In genomic region chr4:41539711-41540110, GRCh38 we compare ENCODE assay signal across 21 cellular contexts. TPM values are rescaled to one million over a fixed set of nuclear protein-coding genes. Genes with fewer than 3 reads are reported as not detected.
DNase-seq lines count a peak whose midpoint lies in the region; ATAC-seq and TF ChIP-seq lines count a peak whose summit lies in the region.
"Had no signal": no experiment of that assay in that cellular context is flagged by ENCODE, and none has a peak within 500 bp of the region (broad histone marks: within the 10 kb centered on the region; RNA-seq: fewer than 3 reads in every experiment).

No MANE protein-coding gene starts in this region.

- ATAC-seq in lower lobe of right lung: no peak
- no peak for ATAC-seq in GM19395 (IDR thresholded peaks at IDR 0.05; ENCODE audit: unreplicated experiment)
- ATAC-seq: activated T-cell treated with anti-CD3 and anti-CD28 coated beads, Interleukin-2, amount 50 U/mL, for 72 hours; naive thymus-derived CD8-positive, alpha-beta T cell had no signal

- peak overlapping the region; percentile 38 for H3K27ac ChIP-seq in VCaP
- H3K27ac ChIP-seq in lower lobe of right lung: peak overlapping the region; percentile 72
- H3K27ac ChIP-seq in subcutaneous abdominal adipose tissue (ENCODE audit: low read depth, low read length): peak overlapping the region; percentile 39
- H3K27ac ChIP-seq: BLaER1 treated with 17β-estradiol and CSF1 and Interleukin-3, amounts not matched to agents 10 nM and 100 nM; HL-60 had no signal

- peak overlapping the region in 1 of 5 donors; percentile 40 for H3K9ac ChIP-seq in subcutaneous abdominal adipose tissue (ENCODE audit: low read length in 5 of 5)
- H3K9ac ChIP-seq: BLaER1 treated with 17β-estradiol and CSF1 and Interleukin-3, amounts not matched to agents 10 nM and 100 nM had no signal

- H3K36me3 ChIP-seq in lower lobe of right lung (no peaks in the 10 kb centered on the region), subcutaneous abdominal adipose tissue (ENCODE audit: control insufficient read depth in 5 of 5, insufficient read depth in 5 of 5, low read length in 5 of 5) (no peaks in the 10 kb centered on the region)
- H3K36me3 ChIP-seq: BLaER1 treated with 17β-estradiol and CSF1 and Interleukin-3, amounts not matched to agents 10 nM and 100 nM; HAP-1 had no signal

- DNase-seq in EH (ENCODE audit: low read depth) (peak; percentile 14), lower lobe of right lung (no peak), RPMI8226 (no peak), NCI-H1694 (lab: John Stamatoyannopoulos, UW) (no peak)
- DNase-seq: activated CD4-positive, alpha-beta T cell treated with anti-CD3 and anti-CD28 coated beads, Interleukin-2, amount 10 ng/mL, durations not matched to agents 24 days and 14 days; activated naive CD4-positive, alpha-beta T cell treated with anti-CD3 and anti-CD28 coated beads, Interleukin-2, amount 10 ng/mL, durations not matched to agents 7 days and 5 days; activated T-cell treated with anti-CD3 and anti-CD28 coated beads, Interleukin-2, amount 50 U/mL, for 72 hours; central memory CD4-positive, alpha-beta T cell; glutamatergic neuron; naive thymus-derived CD8-positive, alpha-beta T cell; NCI-H1048; NCI-H187; NCI-H2171 treated with DMSO at 0.1 percent for 48 hours; NCI-H526 had no signal

- no peaks in the 10 kb centered on the region for H3K9me3 ChIP-seq in lower lobe of right lung
- no peaks in the 10 kb centered on the region for H3K9me3 ChIP-seq in subcutaneous abdominal adipose tissue (ENCODE audit: control insufficient read depth in 5 of 5, low read length in 5 of 5)
- H3K9me3 ChIP-seq: BLaER1 treated with 17β-estradiol and CSF1 and Interleukin-3, amounts not matched to agents 10 nM and 100 nM; HAP-1 had no signal

- peaks cover 30% of the 10 kb centered on the region for H3K4me1 ChIP-seq in lower lobe of right lung
- H3K4me1 ChIP-seq in subcutaneous abdominal adipose tissue (ENCODE audit: control insufficient read depth in 5 of 5, insufficient read depth in 5 of 5, low read length in 5 of 5): peaks cover 5 to 70% (median 43%) of the 10 kb centered on the region in 5 donors
- H3K4me1 ChIP-seq: HAP-1 had no signal

- TF ChIP-seq CTCF in VCaP (conservative IDR thresholded peaks at IDR 0.05) (no peak), lower lobe of right lung (IDR thresholded peaks at IDR 0.05) (no peak)

- H3K27me3 ChIP-seq in lower lobe of right lung (ENCODE audit: low read depth) (no peaks in the 10 kb centered on the region), subcutaneous abdominal adipose tissue (ENCODE audit: control insufficient read depth in 5 of 5, insufficient read depth in 4 of 5, low read length in 5 of 5) (no peaks in the 10 kb centered on the region)
- H3K27me3 ChIP-seq: BLaER1 treated with 17β-estradiol and CSF1 and Interleukin-3, amounts not matched to agents 10 nM and 100 nM had no signal

- intact Hi-C loops in lower lobe of right lung (cut with DNase I): no loop called here

- H3K4me3 ChIP-seq in lower lobe of right lung (peak overlapping the region; percentile 41), subcutaneous abdominal adipose tissue (ENCODE audit: low read depth in 1 of 5, low read length in 5 of 5) (peak overlapping the region in 3 of 5 donors; percentile 6 to 17 (median 8))
- H3K4me3 ChIP-seq: BLaER1 treated with 17β-estradiol and CSF1 and Interleukin-3, amounts not matched to agents 10 nM and 100 nM; HAP-1 had no signal

RNA-seq across cellular contexts. Expression of gene LIMCH1, which starts 1.8 kb away (rescaled TPM):
- 267 TPM for total RNA-seq in lower lobe of right lung
- total RNA-seq: activated CD4-positive, alpha-beta T cell treated with anti-CD3 and anti-CD28 coated beads, Interleukin-2, amount 10 ng/mL, durations not matched to agents 24 days and 14 days; activated T-cell treated with anti-CD3 and anti-CD28 coated beads, Interleukin-2, amount 50 U/mL, for 72 hours; naive thymus-derived CD8-positive, alpha-beta T cell; T-helper 2 cell treated with Interferon-gamma antibody and Interleukin-4, amounts not matched to agents 100 ng/mL and 5 ng/mL, for 36 hours had no signal
